Comparison of ENCODE assay signal across 7 cellular contexts in the genomic region with DNA sequence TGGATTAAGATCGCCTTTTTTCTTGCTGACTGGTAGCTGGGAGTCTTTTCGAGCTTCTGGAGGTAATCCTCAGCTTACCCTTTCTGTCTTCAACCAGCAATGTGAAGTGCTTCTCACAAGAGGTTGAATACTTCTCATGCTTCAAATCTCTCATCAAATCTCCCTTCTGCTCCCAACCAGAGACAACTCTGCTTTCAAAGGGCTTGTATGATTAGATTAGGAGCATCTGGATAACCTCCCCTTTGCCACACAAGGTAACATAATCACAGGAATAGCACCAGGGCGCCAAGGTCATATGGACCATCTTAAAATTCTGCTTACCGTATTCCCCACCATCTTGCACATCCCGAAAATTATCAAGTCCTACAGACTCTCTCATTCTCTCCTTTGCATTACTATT.
"Had no signal": no experiment of that assay in that cellular context is flagged by ENCODE, and none has a peak within 500 bp of the region (broad histone marks: within the 10 kb centered on the region; RNA-seq: fewer than 3 reads in every experiment).

No MANE protein-coding gene starts in this region.

- H3K27ac Mint-ChIP-seq: IgD-negative memory B cell had no signal

- H3K4me3 Mint-ChIP-seq: IgD-negative memory B cell had no signal

- DNase-seq: IMR-90, KBM-7, KG1 had no signal

- H3K4me3 ChIP-seq: K562 had no signal

- ATAC-seq: HepG2, K562 had no signal

- H3K9me3 Mint-ChIP-seq: IgD-negative memory B cell had no signal

- H3K27ac ChIP-seq: HL-60 had no signal

- H3K36me3 Mint-ChIP-seq: IgD-negative memory B cell had no signal
